In genomic region chr17:32265192-32265895, GRCh38 we compare ENCODE assay signal across 8 cellular contexts. TPM values are rescaled to one million over a fixed set of nuclear protein-coding genes. Genes with fewer than 3 reads are reported as not detected.
A peak's percentile ranks its signal among the peaks of the same experiment; 100 is the strongest.
DNase-seq lines count a peak whose midpoint lies in the region; ATAC-seq and TF ChIP-seq lines count a peak whose summit lies in the region.

Gene RHBDL3 (plus strand): TSS chr17:32265832. CDS start chr17:32266190, 358 bp downstream.

- no peaks in the 10 kb centered on the region for H3K9me3 Mint-ChIP-seq in endothelial cell (ENCODE audit: unreplicated experiment)
- peaks cover 0 to 3% (median 0%) of the 10 kb centered on the region in 11 donors for H3K9me3 Mint-ChIP-seq in naive thymus-derived CD4-positive, alpha-beta T cell

- H3K4me3 Mint-ChIP-seq in endothelial cell (ENCODE audit: unreplicated experiment) = peak within 1 kb of the TSS; percentile 90
- H3K4me3 Mint-ChIP-seq in naive thymus-derived CD4-positive, alpha-beta T cell = peak within 1 kb of the TSS; percentile 62 to 88 (median 80)

- peak within 1 kb of the TSS; percentile 55 for H3K4me3 ChIP-seq in SU-DHL-6 (ENCODE audit: insufficient read depth, low read length, poor library complexity, severe bottlenecking)
- H3K4me3 ChIP-seq in naive thymus-derived CD4-positive, alpha-beta T cell (ENCODE audit: low read length) = peak within 1 kb of the TSS; percentile 56

- H2AFZ ChIP-seq in SU-DHL-6 (ENCODE audit: low read depth, low read length, severe bottlenecking) = peak within 1 kb of the TSS; percentile 38

- no peaks in the 10 kb centered on the region for H3K36me3 ChIP-seq in SU-DHL-6 (ENCODE audit: low read length)
- no peaks in the 10 kb centered on the region for H3K36me3 ChIP-seq in naive thymus-derived CD4-positive, alpha-beta T cell (ENCODE audit: control insufficient read depth in 2 of 3, insufficient read depth in 3 of 3, low read length in 3 of 3)

- H3K4me1 Mint-ChIP-seq in endothelial cell (ENCODE audit: unreplicated experiment) = peaks cover 21% of the 10 kb centered on the region
- peaks cover 8 to 30% (median 19%) of the 10 kb centered on the region in 7 donors for H3K4me1 Mint-ChIP-seq in naive thymus-derived CD4-positive, alpha-beta T cell

- CTCF ChIA-PET in naive thymus-derived CD4-positive, alpha-beta T cell (lab: Charles Lee) = no interaction called here

- ATAC-seq in naive thymus-derived CD4-positive, alpha-beta T cell = peak; percentile 65
- ATAC-seq in GM18861 (IDR thresholded peaks at IDR 0.05; ENCODE audit: unreplicated experiment) = no peak

- POLR2A ChIA-PET in naive thymus-derived CD4-positive, alpha-beta T cell (lab: Charles Lee) = no interaction called here

- no peaks in the 10 kb centered on the region for H4K20me1 ChIP-seq in SU-DHL-6 (ENCODE audit: low read depth, low read length)

- peaks cover 21% of the 10 kb centered on the region for H3K27me3 Mint-ChIP-seq in endothelial cell (ENCODE audit: unreplicated experiment)
- peaks cover 43 to 83% (median 59%) of the 10 kb centered on the region in 5 donors for H3K27me3 Mint-ChIP-seq in naive thymus-derived CD4-positive, alpha-beta T cell

- DNase-seq in NCI-H345 (lab: John Stamatoyannopoulos, UW) (peak; percentile 13), NCI-H345 treated with DMSO at 0.1 percent for 48 hours (lab: John Stamatoyannopoulos, UW; ENCODE audit: unreplicated experiment) (no peak), endothelial cell (ENCODE audit: low spot score) (no peak), foreskin melanocyte (no peak), occipital lobe (lab: John Stamatoyannopoulos, UW) (no peak)
- DNase-seq in naive thymus-derived CD4-positive, alpha-beta T cell = peak in 2 of 9 donors; percentile 16 to 20

- no peaks in the 10 kb centered on the region for H3F3A ChIP-seq in SU-DHL-6 (ENCODE audit: insufficient read depth)

- H3K9me2 ChIP-seq in SU-DHL-6 (replicated peaks; ENCODE audit: insufficient read depth, low read length) = no peaks in the 10 kb centered on the region

- intact Hi-C loops in naive thymus-derived CD4-positive, alpha-beta T cell (cut with micrococcal nuclease) = loop anchor here in 1 of 2 donors (5.0 kb wide), 1 partner anchor 52 kb away; no protein-coding TSS in a partner anchor

- peak within 1 kb of the TSS; percentile 62 for H3K4me2 ChIP-seq in SU-DHL-6 (ENCODE audit: low read depth, low read length, poor library complexity, severe bottlenecking)

- no peaks in the 10 kb centered on the region for H3K9me3 ChIP-seq in SU-DHL-6 (ENCODE audit: insufficient read depth, low read length)
- no peaks in the 10 kb centered on the region for H3K9me3 ChIP-seq in naive thymus-derived CD4-positive, alpha-beta T cell (ENCODE audit: control insufficient read depth in 2 of 3, low read length in 3 of 3)

- TF ChIP-seq CTCF in SU-DHL-6 (IDR thresholded peaks at IDR 0.05; ENCODE audit: insufficient read depth, low read length, poor library complexity, severe bottlenecking) (no peak), endothelial cell (IDR thresholded peaks at IDR 0.05; ENCODE audit: unreplicated experiment) (no peak)

- no peaks in the 10 kb centered on the region for H3K79me2 ChIP-seq in SU-DHL-6 (ENCODE audit: insufficient read depth, low read length)

- peaks cover 7 to 10% of the 10 kb centered on the region in 2 donors for H3K4me1 ChIP-seq in naive thymus-derived CD4-positive, alpha-beta T cell (ENCODE audit: control insufficient read depth in 2 of 2, insufficient read depth in 2 of 2, low read length in 2 of 2)

- peaks cover 5% of the 10 kb centered on the region for H3K36me3 Mint-ChIP-seq in endothelial cell (ENCODE audit: low read depth, unreplicated experiment)
- H3K36me3 Mint-ChIP-seq in naive thymus-derived CD4-positive, alpha-beta T cell = peaks cover 0 to 1% (median 0%) of the 10 kb centered on the region in 5 donors

- no peak within 1 kb of the TSS for H3K27ac ChIP-seq in SU-DHL-6 (ENCODE audit: low read depth, low read length)
- no peak within 1 kb of the TSS for H3K27ac ChIP-seq in naive thymus-derived CD4-positive, alpha-beta T cell (ENCODE audit: low read depth, low read length)

- no peak within 1 kb of the TSS for H3K27ac Mint-ChIP-seq in endothelial cell (ENCODE audit: unreplicated experiment)
- H3K27ac Mint-ChIP-seq in naive thymus-derived CD4-positive, alpha-beta T cell = peak within 1 kb of the TSS in 2 of 9 donors; percentile 18 to 56

- H3K27me3 ChIP-seq in SU-DHL-6 (ENCODE audit: low read length) = no peaks in the 10 kb centered on the region
- H3K27me3 ChIP-seq in naive thymus-derived CD4-positive, alpha-beta T cell (ENCODE audit: control insufficient read depth in 2 of 2, insufficient read depth in 2 of 2, low read length in 2 of 2) = peaks cover 6 to 14% of the 10 kb centered on the region in 2 donors

- H3K9ac ChIP-seq in SU-DHL-6 (ENCODE audit: low read length) = peak within 1 kb of the TSS; percentile 36; the same call in 1 of the 2 replicates

RNA-seq across cellular contexts. Expression of gene RHBDL3, which starts in this region (rescaled TPM):
- total RNA-seq in endothelial cell (ENCODE audit: unreplicated experiment) (1.7 TPM), occipital lobe (1.6 TPM)
- under 1 TPM in 2 of 5 experiments, not detected in 3; 0.07 to 0.39 TPM for total RNA-seq in naive thymus-derived CD4-positive, alpha-beta T cell
- polyA plus RNA-seq in naive thymus-derived CD4-positive, alpha-beta T cell = not detected

Comparison
In these comparisons a context has a peak if more than half of its experiments do, and no peak if none do; other contexts are left out.
1. Peak in ATAC-seq and H3K4me3 ChIP-seq in naive thymus-derived CD4-positive, alpha-beta T cell; RNA of the gene not detected or under 1 TPM.